In genomic region chr10:125105856-125106255, GRCh38 we compare ENCODE assay signal across 14 cellular contexts.
"Had no signal": no experiment of that assay in that cellular context is flagged by ENCODE, and none has a peak within 500 bp of the region (broad histone marks: within the 10 kb centered on the region; RNA-seq: fewer than 3 reads in every experiment).

No MANE protein-coding gene starts in this region.

- H3K4me1 Mint-ChIP-seq: memory B cell; stimulated activated memory B cell treated with anti-CD40 and anti-IgM and Interleukin-4, amounts not matched to agents 10 μg/mL and 1 μg/mL and 100 μg/mL, for 72 hours had no signal

- H3K36me3 Mint-ChIP-seq: stimulated activated memory B cell treated with anti-CD40 and anti-IgM and Interleukin-4, amounts not matched to agents 10 μg/mL and 1 μg/mL and 100 μg/mL, for 72 hours had no signal

- DNase-seq: activated CD4-positive, alpha-beta T cell treated with anti-CD3 and anti-CD28 coated beads, Interleukin-2, amount 50 U/mL, for 1 hour; activated CD8-positive, alpha-beta memory T cell treated with anti-CD3 and anti-CD28 coated beads for 24 hours; activated naive CD4-positive, alpha-beta T cell treated with Interleukin-2 at 50 U/mL for 16 hours; kidney had no signal

- H3K4me3 Mint-ChIP-seq: activated T-helper 1 cell treated with anti-CD3 and anti-CD28 coated beads, Interleukin-12 subunit alpha, Interleukin-12 subunit beta, Interleukin-2, Interleukin-4 antibody, amounts not matched to agents 30 ng/mL and 10 ng/mL and 1 ng/mL, durations not matched to agents 14 hours and 24 hours and 36 hours; memory B cell; naive thymus-derived CD8-positive, alpha-beta T cell; stimulated activated memory B cell treated with anti-CD40 and anti-IgM and Interleukin-4, amounts not matched to agents 10 μg/mL and 1 μg/mL and 100 μg/mL, for 72 hours had no signal

- FAIRE-seq: astrocyte, endometrium, kidney had no signal

- ATAC-seq: esophagus mucosa; left lung; naive thymus-derived CD8-positive, alpha-beta T cell; stimulated activated memory B cell treated with anti-CD40 and anti-IgM and Interleukin-4, amounts not matched to agents 10 μg/mL and 1 μg/mL and 100 μg/mL, for 72 hours had no signal

- H3K9me3 ChIP-seq: left lung, thyroid gland, vagina had no signal

- H3K27me3 ChIP-seq: left lung, thyroid gland, vagina had no signal

- H3K27ac ChIP-seq: left lung, vagina had no signal

- H3K27ac Mint-ChIP-seq: activated T-helper 1 cell treated with anti-CD3 and anti-CD28 coated beads, Interleukin-12 subunit alpha, Interleukin-12 subunit beta, Interleukin-2, Interleukin-4 antibody, amounts not matched to agents 30 ng/mL and 10 ng/mL and 1 ng/mL, durations not matched to agents 14 hours and 24 hours and 36 hours; memory B cell; naive thymus-derived CD8-positive, alpha-beta T cell; stimulated activated memory B cell treated with anti-CD40 and anti-IgM and Interleukin-4, amounts not matched to agents 10 μg/mL and 1 μg/mL and 100 μg/mL, for 72 hours had no signal

- H3K4me3 ChIP-seq: left lung, thyroid gland, vagina had no signal
